Comparison of ENCODE assay signal across 26 cellular contexts in genomic region chr11:115117931-115118479, GRCh38.
"Had no signal": no experiment of that assay in that cellular context is flagged by ENCODE, and none has a peak within 500 bp of the region (broad histone marks: within the 10 kb centered on the region; RNA-seq: fewer than 3 reads in every experiment).

No MANE protein-coding gene starts in this region.

- ATAC-seq: activated naive CD4-positive, alpha-beta T cell treated with anti-CD3 and anti-CD28 coated beads, Interleukin-2, amount 50 U/mL, for 72 hours; activated T-cell treated with anti-CD3 and anti-CD28 coated beads, Interleukin-2, amount 50 U/mL, for 72 hours; foreskin keratinocyte; heart right ventricle; left lung; lower lobe of right lung; natural killer cell treated with Interleukin-12 subunit alpha and Interleukin-12 subunit beta and Interleukin-15 and Interleukin-18, amount 100 ng/mL, for 72 hours; psoas muscle; stimulated activated effector memory CD8-positive, alpha-beta T cell treated with anti-CD3 and anti-CD28 coated beads, Interleukin-12 subunit alpha, Interleukin-12 subunit beta, amount 100 ng/mL, for 72 hours had no signal

- H2AFZ ChIP-seq: parathyroid adenoma had no signal

- H3K79me2 ChIP-seq: parathyroid adenoma had no signal

- DNase-seq: activated CD4-positive, alpha-beta T cell treated with anti-CD3 and anti-CD28 coated beads for 4 hours; activated CD4-positive, alpha-beta T cell treated with anti-CD3 and anti-CD28 coated beads, Interleukin-2, amount 50 U/mL, for 4 hours; activated naive CD4-positive, alpha-beta T cell; activated T-cell treated with anti-CD3 and anti-CD28 coated beads for 4 hours; activated T-cell treated with anti-CD3 and anti-CD28 coated beads, Interleukin-2, amount 50 U/mL, for 72 hours; dermis blood vessel endothelial cell; effector CD4-positive, alpha-beta T cell; foreskin keratinocyte; heart right ventricle; kidney glomerular epithelial cell; left lung; lower lobe of right lung; mesendoderm; psoas muscle; sigmoid colon; small intestine; stimulated activated CD4-positive, alpha-beta T cell treated with anti-CD3 and anti-CD28 coated beads, Interleukin-4, amount 100 ng/mL, for 24 hours; trophoblast cell; uterus had no signal

- H3K4me3 ChIP-seq: esophagus muscularis mucosa, heart right ventricle, left lung, lower lobe of right lung, psoas muscle, sigmoid colon, thoracic aorta, uterus had no signal

- H3K36me3 ChIP-seq: esophagus muscularis mucosa, heart right ventricle, left lung, lower lobe of right lung, sigmoid colon, thoracic aorta, uterus had no signal

- H3K4me3 Mint-ChIP-seq: activated T-cell treated with anti-CD3 and anti-CD28 coated beads, Interleukin-2, amount 50 U/mL, for 72 hours; natural killer cell treated with Interleukin-12 subunit alpha and Interleukin-12 subunit beta and Interleukin-15 and Interleukin-18, amount 100 ng/mL, for 72 hours; stimulated activated effector memory CD8-positive, alpha-beta T cell treated with anti-CD3 and anti-CD28 coated beads, Interleukin-12 subunit alpha, Interleukin-12 subunit beta, amount 100 ng/mL, for 72 hours; stimulated activated naive CD8-positive, alpha-beta T cell treated with anti-CD3 and anti-CD28 coated beads, Interleukin-15, Interleukin-2, amounts not matched to agents 100 ng/mL and 50 ng/mL, for 24 hours had no signal

- H3K27me3 Mint-ChIP-seq: stimulated activated naive CD8-positive, alpha-beta T cell treated with anti-CD3 and anti-CD28 coated beads, Interleukin-15, Interleukin-2, amounts not matched to agents 100 ng/mL and 50 ng/mL, for 24 hours had no signal

- H3K4me1 Mint-ChIP-seq: stimulated activated effector memory CD8-positive, alpha-beta T cell treated with anti-CD3 and anti-CD28 coated beads, Interleukin-12 subunit alpha, Interleukin-12 subunit beta, amount 100 ng/mL, for 72 hours had no signal

- H3K9me3 Mint-ChIP-seq: activated naive CD4-positive, alpha-beta T cell treated with anti-CD3 and anti-CD28 coated beads, Interleukin-2, amount 50 U/mL, for 72 hours; activated T-cell treated with anti-CD3 and anti-CD28 coated beads, Interleukin-2, amount 50 U/mL, for 72 hours; natural killer cell treated with Interleukin-12 subunit alpha and Interleukin-12 subunit beta and Interleukin-15 and Interleukin-18, amount 100 ng/mL, for 72 hours; stimulated activated effector memory CD8-positive, alpha-beta T cell treated with anti-CD3 and anti-CD28 coated beads, Interleukin-12 subunit alpha, Interleukin-12 subunit beta, amount 100 ng/mL, for 72 hours; stimulated activated naive CD8-positive, alpha-beta T cell treated with anti-CD3 and anti-CD28 coated beads, Interleukin-15, Interleukin-2, amounts not matched to agents 100 ng/mL and 50 ng/mL, for 24 hours had no signal

- H3K9me3 ChIP-seq: esophagus muscularis mucosa, heart right ventricle, left lung, lower lobe of right lung, psoas muscle, sigmoid colon, thoracic aorta, uterus had no signal

- H3K4me1 ChIP-seq: esophagus muscularis mucosa, foreskin keratinocyte, heart right ventricle, left lung, lower lobe of right lung, parathyroid adenoma, psoas muscle, sigmoid colon, uterus had no signal

- H3K36me3 Mint-ChIP-seq: activated naive CD4-positive, alpha-beta T cell treated with anti-CD3 and anti-CD28 coated beads, Interleukin-2, amount 50 U/mL, for 72 hours; natural killer cell treated with Interleukin-12 subunit alpha and Interleukin-12 subunit beta and Interleukin-15 and Interleukin-18, amount 100 ng/mL, for 72 hours; stimulated activated effector memory CD8-positive, alpha-beta T cell treated with anti-CD3 and anti-CD28 coated beads, Interleukin-12 subunit alpha, Interleukin-12 subunit beta, amount 100 ng/mL, for 72 hours had no signal

- H3K27ac Mint-ChIP-seq: activated T-cell treated with anti-CD3 and anti-CD28 coated beads, Interleukin-2, amount 50 U/mL, for 72 hours; natural killer cell treated with Interleukin-12 subunit alpha and Interleukin-12 subunit beta and Interleukin-15 and Interleukin-18, amount 100 ng/mL, for 72 hours; stimulated activated effector memory CD8-positive, alpha-beta T cell treated with anti-CD3 and anti-CD28 coated beads, Interleukin-12 subunit alpha, Interleukin-12 subunit beta, amount 100 ng/mL, for 72 hours; stimulated activated naive CD8-positive, alpha-beta T cell treated with anti-CD3 and anti-CD28 coated beads, Interleukin-15, Interleukin-2, amounts not matched to agents 100 ng/mL and 50 ng/mL, for 24 hours had no signal

- H3K27ac ChIP-seq: esophagus muscularis mucosa, foreskin keratinocyte, heart right ventricle, left lung, lower lobe of right lung, parathyroid adenoma, psoas muscle, sigmoid colon, thoracic aorta, uterus had no signal

- H3K27me3 ChIP-seq: esophagus muscularis mucosa, left lung, sigmoid colon, uterus had no signal

- H3K9ac ChIP-seq: parathyroid adenoma had no signal
